20 cellular contexts compared by ENCODE assay signal in the genomic region with DNA sequence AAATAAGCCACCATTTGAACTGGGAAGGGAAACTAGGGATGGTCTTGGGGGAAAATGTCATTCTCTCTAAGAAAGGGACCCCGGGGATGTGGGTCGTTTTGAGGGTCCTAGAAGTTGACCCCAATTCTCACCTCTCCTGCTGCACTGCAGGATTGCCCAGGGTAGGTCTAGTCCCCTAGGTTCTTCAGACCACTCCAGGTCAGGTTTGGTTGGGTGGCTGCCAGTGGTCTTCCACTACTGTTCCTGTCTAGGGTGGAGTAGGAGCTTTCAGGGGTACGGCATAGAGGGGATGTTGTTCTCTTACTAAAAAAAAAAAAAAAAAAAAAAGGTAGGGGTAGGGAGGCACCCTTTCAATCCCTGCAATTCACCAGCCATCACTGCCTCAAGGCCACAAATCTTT. TPM values are rescaled to one million over a fixed set of nuclear protein-coding genes. Genes with fewer than 3 reads are reported as not detected.
DNase-seq lines count a peak whose midpoint lies in the region; ATAC-seq, FAIRE-seq and TF ChIP-seq lines count a peak whose summit lies in the region.
"Had no signal": no experiment of that assay in that cellular context is flagged by ENCODE, and none has a peak within 500 bp of the region (broad histone marks: within the 10 kb centered on the region; RNA-seq: fewer than 3 reads in every experiment).

No MANE protein-coding gene starts in this region.

- FAIRE-seq in kidney (lab: Jason Lieb, UNC) = no peak
- FAIRE-seq: frontal cortex had no signal

- peaks cover 42% of the 10 kb centered on the region for H3K4me1 ChIP-seq in HEK293 (ENCODE audit: control insufficient read depth, insufficient read depth, low read length)
- peaks cover 52% of the 10 kb centered on the region for H3K4me1 ChIP-seq in adipocyte (ENCODE audit: control insufficient read depth, insufficient read depth, low read length)
- peaks cover 13 to 25% of the 10 kb centered on the region in 2 donors for H3K4me1 ChIP-seq in kidney (ENCODE audit: control insufficient read depth in 1 of 2, insufficient read depth in 1 of 2, low read depth in 1 of 2, low read length in 2 of 2)
- H3K4me1 ChIP-seq in testis = peaks cover 20% of the 10 kb centered on the region

- H3K9ac ChIP-seq in adipocyte (ENCODE audit: low read length) = peak overlapping the region; percentile 99
- H3K9ac ChIP-seq in kidney (ENCODE audit: low read length in 2 of 2) = peak overlapping the region in 1 of 2 donors; percentile 19

- H3K27me3 ChIP-seq in adipocyte (replicated peaks; ENCODE audit: control insufficient read depth, insufficient read depth, low read length) (no peaks in the 10 kb centered on the region), testis (no peaks in the 10 kb centered on the region)

- DNase-seq in adipocyte (ENCODE audit: low read depth) (no peak), kidney (peak; percentile 70), testis (no peak)
- DNase-seq in activated CD8-positive, alpha-beta memory T cell treated with anti-CD3 and anti-CD28 coated beads for 24 hours = no peak
- no peak for DNase-seq in stimulated activated CD4-positive, alpha-beta T cell treated with anti-CD3 and anti-CD28 coated beads, Interleukin-12 subunit alpha, Interleukin-12 subunit beta, amount 100 ng/mL, for 4 hours
- DNase-seq: activated CD8-positive, alpha-beta memory T cell treated with anti-CD3 and anti-CD28 coated beads, Interleukin-2, amount 50 U/mL, for 48 hours; activated naive CD4-positive, alpha-beta T cell treated with anti-CD3 and anti-CD28 coated beads, Interleukin-2, amount 10 ng/mL, durations not matched to agents 7 days and 5 days; CD4-positive, alpha-beta T cell; effector CD8-positive, alpha-beta T cell; H7; KG1; NCI-H146; NCI-H524 treated with DMSO at 0.1 percent for 48 hours; nucleus accumbens; OCI-M1; stimulated activated naive CD8-positive, alpha-beta T cell treated with anti-CD3 and anti-CD28 coated beads, Interleukin-15, amount 100 ng/mL, for 72 hours had no signal

- WGBS in testis, 2 donors = 26 to 31% methylated on average over 3 of the region's 3 CpGs

- H3K27ac ChIP-seq in HEK293 (ENCODE audit: extremely low read depth, low read depth, low read length) = peak overlapping the region; percentile 87
- H3K27ac ChIP-seq in kidney (ENCODE audit: low read depth in 2 of 2, low read length in 2 of 2) = peak overlapping the region; percentile 43 to 52
- peak overlapping the region in 1 of 2 donors; percentile 89 for H3K27ac ChIP-seq in testis

- TF ChIP-seq POLR2A in testis (IDR thresholded peaks at IDR 0.05) = no peak

- intact Hi-C loops in kidney (cut with DNase I) = no loop called here
- intact Hi-C loops in testis (cut with DNase I; ENCODE audit: low total_unique reads) = no loop called here

- POLR2A ChIA-PET in HEK293 (lab: Yijun Ruan, JAX) = interaction anchor here (0.6 to 2.5 kb wide), 13 partner anchors 11 to 264 kb away, joined by 3 to 34 read pairs (median 8); a partner anchor contains a TSS

- H3K4me3 ChIP-seq in HEK293 (ENCODE audit: low read depth, low read length) = peak overlapping the region; percentile 81
- peak overlapping the region; percentile 98 for H3K4me3 ChIP-seq in adipocyte (ENCODE audit: low read length)
- H3K4me3 ChIP-seq in kidney (ENCODE audit: low read length in 2 of 2) = peak overlapping the region; percentile 26 to 29
- peak overlapping the region; percentile 51 to 72 for H3K4me3 ChIP-seq in testis

- ATAC-seq in HG03108 (IDR thresholded peaks at IDR 0.05; ENCODE audit: unreplicated experiment) = no peak
- ATAC-seq in HG02798 (IDR thresholded peaks at IDR 0.05; ENCODE audit: poor library complexity, unreplicated experiment) = no peak
- ATAC-seq: stimulated activated naive CD8-positive, alpha-beta T cell treated with anti-CD3 and anti-CD28 coated beads, Interleukin-15, amount 100 ng/mL, for 72 hours had no signal

- TF ChIP-seq CTCF in HEK293 (tag by site-specific recombination; IDR thresholded peaks at IDR 0.05) = no peak
- TF ChIP-seq CTCF in kidney (IDR thresholded peaks at IDR 0.05; ENCODE audit: borderline replicate concordance, extremely low read depth, insufficient read depth) = no peak
- no peak for TF ChIP-seq CTCF in testis (IDR thresholded peaks at IDR 0.05)

- no peaks in the 10 kb centered on the region for H3K9me3 ChIP-seq in HEK293 (ENCODE audit: control insufficient read depth, insufficient read depth, low read depth, low read length)
- H3K9me3 ChIP-seq in adipocyte (ENCODE audit: control insufficient read depth, low read length) = no peaks in the 10 kb centered on the region
- no peaks in the 10 kb centered on the region for H3K9me3 ChIP-seq in kidney (ENCODE audit: control insufficient read depth in 1 of 2, low read length in 2 of 2)
- H3K9me3 ChIP-seq in testis = no peaks in the 10 kb centered on the region

- CTCF ChIA-PET in HEK293 (lab: Yijun Ruan, JAX) = interaction anchor here (0.6 to 3.8 kb wide), 11 partner anchors 8 to 363 kb away, joined by 3 to 23 read pairs (median 7); a partner anchor contains a TSS

- no peaks in the 10 kb centered on the region for H3K36me3 ChIP-seq in HEK293 (ENCODE audit: control insufficient read depth in 2 of 2, insufficient read depth in 1 of 2, low read length in 2 of 2)
- no peaks in the 10 kb centered on the region for H3K36me3 ChIP-seq in adipocyte (ENCODE audit: control insufficient read depth, insufficient read depth, low read length, severe bottlenecking)
- H3K36me3 ChIP-seq in kidney (ENCODE audit: control insufficient read depth in 1 of 2, insufficient read depth in 2 of 2, low read length in 2 of 2) = no peaks in the 10 kb centered on the region
- H3K36me3 ChIP-seq in testis (ENCODE audit: low read depth, missing control alignments) = no peaks in the 10 kb centered on the region

TF ChIP-seq in HEK293, 187 proteins besides CTCF, POLR2A, EP300 and RAD21:
- TF ChIP-seq, protein P1, sequence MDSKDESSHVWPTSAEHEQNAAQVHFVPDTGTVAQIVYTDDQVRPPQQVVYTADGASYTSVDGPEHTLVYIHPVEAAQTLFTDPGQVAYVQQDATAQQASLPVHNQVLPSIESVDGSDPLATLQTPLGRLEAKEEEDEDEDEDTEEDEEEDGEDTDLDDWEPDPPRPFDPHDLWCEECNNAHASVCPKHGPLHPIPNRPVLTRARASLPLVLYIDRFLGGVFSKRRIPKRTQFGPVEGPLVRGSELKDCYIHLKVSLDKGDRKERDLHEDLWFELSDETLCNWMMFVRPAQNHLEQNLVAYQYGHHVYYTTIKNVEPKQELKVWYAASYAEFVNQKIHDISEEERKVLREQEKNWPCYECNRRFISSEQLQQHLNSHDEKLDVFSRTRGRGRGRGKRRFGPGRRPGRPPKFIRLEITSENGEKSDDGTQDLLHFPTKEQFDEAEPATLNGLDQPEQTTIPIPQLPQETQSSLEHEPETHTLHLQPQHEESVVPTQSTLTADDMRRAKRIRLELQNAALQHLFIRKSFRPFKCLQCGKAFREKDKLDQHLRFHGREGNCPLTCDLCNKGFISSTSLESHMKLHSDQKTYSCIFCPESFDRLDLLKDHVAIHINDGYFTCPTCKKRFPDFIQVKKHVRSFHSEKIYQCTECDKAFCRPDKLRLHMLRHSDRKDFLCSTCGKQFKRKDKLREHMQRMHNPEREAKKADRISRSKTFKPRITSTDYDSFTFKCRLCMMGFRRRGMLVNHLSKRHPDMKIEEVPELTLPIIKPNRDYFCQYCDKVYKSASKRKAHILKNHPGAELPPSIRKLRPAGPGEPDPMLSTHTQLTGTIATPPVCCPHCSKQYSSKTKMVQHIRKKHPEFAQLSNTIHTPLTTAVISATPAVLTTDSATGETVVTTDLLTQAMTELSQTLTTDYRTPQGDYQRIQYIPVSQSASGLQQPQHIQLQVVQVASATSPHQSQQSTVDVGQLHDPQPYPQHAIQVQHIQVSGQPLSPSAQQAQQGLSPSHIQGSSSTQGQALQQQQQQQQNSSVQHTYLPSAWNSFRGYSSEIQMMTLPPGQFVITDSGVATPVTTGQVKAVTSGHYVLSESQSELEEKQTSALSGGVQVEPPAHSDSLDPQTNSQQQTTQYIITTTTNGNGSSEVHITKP (tag by site-specific recombination; IDR thresholded peaks at IDR 0.05) = no peak; the same call in 1 of the 2 replicates
- TF ChIP-seq, protein P2, sequence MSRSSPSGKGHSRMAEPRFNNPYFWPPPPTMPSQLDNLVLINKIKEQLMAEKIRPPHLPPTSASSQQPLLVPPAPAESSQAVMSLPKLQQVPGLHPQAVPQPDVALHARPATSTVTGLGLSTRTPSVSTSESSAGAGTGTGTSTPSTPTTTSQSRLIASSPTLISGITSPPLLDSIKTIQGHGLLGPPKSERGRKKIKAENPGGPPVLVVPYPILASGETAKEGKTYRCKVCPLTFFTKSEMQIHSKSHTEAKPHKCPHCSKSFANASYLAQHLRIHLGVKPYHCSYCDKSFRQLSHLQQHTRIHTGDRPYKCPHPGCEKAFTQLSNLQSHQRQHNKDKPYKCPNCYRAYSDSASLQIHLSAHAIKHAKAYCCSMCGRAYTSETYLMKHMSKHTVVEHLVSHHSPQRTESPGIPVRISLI (tag by site-specific recombination; IDR thresholded peaks at IDR 0.05) = peak; percentile 78; the same call in 1 of the 2 replicates
- no peak for TF ChIP-seq REPIN1 (tag by site-specific recombination; IDR thresholded peaks at IDR 0.05; ENCODE audit: low read depth)

RNA-seq across cellular contexts. Expression of a gene that starts 7.3 kb away (rescaled TPM):
- total RNA-seq in kidney (9.0 TPM), testis (1 to 10 TPM in 1 of 2 donors, under 1 TPM in 1; 0.81 to 1.2 TPM)
- polyA plus RNA-seq in kidney (ENCODE audit: insufficient read depth, low read depth, low replicate concordance) (2.1 TPM), testis (ENCODE audit: insufficient read depth, low read depth, low replicate concordance) (2.4 TPM)
- total RNA-seq: CD4-positive, alpha-beta T cell; frontal cortex; H7 had no signal

RNA-seq across cellular contexts. Expression of a gene that starts 12.2 kb away (rescaled TPM):
- total RNA-seq in kidney (22.0 TPM), testis (1 to 10 TPM; 1.9 to 4.0 TPM)
- polyA plus RNA-seq in kidney (ENCODE audit: insufficient read depth, low read depth, low replicate concordance) (11.4 TPM), testis (ENCODE audit: insufficient read depth, low read depth, low replicate concordance) (5.4 TPM)
- total RNA-seq: CD4-positive, alpha-beta T cell; frontal cortex; H7 had no signal

RNA-seq across cellular contexts. Expression of a gene that starts 16.1 kb away (rescaled TPM):
- 16.5 TPM for total RNA-seq in kidney
- polyA plus RNA-seq in kidney (ENCODE audit: insufficient read depth, low read depth, low replicate concordance) = 11.7 TPM
- total RNA-seq in testis = 1 to 10 TPM; 6.6 to 7.8 TPM
- 2.4 TPM for polyA plus RNA-seq in testis (ENCODE audit: insufficient read depth, low read depth, low replicate concordance)
- total RNA-seq: CD4-positive, alpha-beta T cell; frontal cortex; H7 had no signal

RNA-seq across cellular contexts. Expression of a gene that starts 16.8 kb away (rescaled TPM):
- total RNA-seq in kidney (4.8 TPM), testis (1 to 10 TPM; 1.9 to 5.5 TPM)
- polyA plus RNA-seq in kidney (ENCODE audit: insufficient read depth, low read depth, low replicate concordance) (0.24 TPM), testis (ENCODE audit: insufficient read depth, low read depth, low replicate concordance) (1.3 TPM)
- total RNA-seq: CD4-positive, alpha-beta T cell; frontal cortex; H7 had no signal

RNA-seq across cellular contexts. Expression of a gene that starts 31.1 kb away (rescaled TPM):
- 50.7 TPM for total RNA-seq in kidney
- 49.7 TPM for polyA plus RNA-seq in kidney (ENCODE audit: insufficient read depth, low read depth, low replicate concordance)
- 1 to 10 TPM; 1.4 to 2.6 TPM for total RNA-seq in testis
- 4.3 TPM for polyA plus RNA-seq in testis (ENCODE audit: insufficient read depth, low read depth, low replicate concordance)
- total RNA-seq: CD4-positive, alpha-beta T cell; frontal cortex; H7 had no signal

Comparison
In these comparisons a context has a peak if more than half of its experiments do, and no peak if none do; other contexts are left out.
1. H3K4me3 ChIP-seq: peak in every context shown above with its lines; median percentile 98 in adipocyte; 81 in HEK293; 62 in testis; 28 in kidney.